In genomic region chr14:71651228-71651627, GRCh38 we compare ENCODE assay signal across 11 cellular contexts.
DNase-seq lines count a peak whose midpoint lies in the region; ATAC-seq and TF ChIP-seq lines count a peak whose summit lies in the region.
"Had no signal": no experiment of that assay in that cellular context is flagged by ENCODE, and none has a peak within 500 bp of the region (broad histone marks: within the 10 kb centered on the region; RNA-seq: fewer than 3 reads in every experiment).

No MANE protein-coding gene starts in this region.

- no peak overlapping the region for H3K4me3 ChIP-seq in Jurkat, Clone E6-1 (ENCODE audit: low read length)
- H3K4me3 ChIP-seq in coronary artery (peak overlapping the region; percentile 43), left lung (no peak overlapping the region), psoas muscle (no peak overlapping the region)

- H3K4me1 ChIP-seq in left lung (peaks cover 0 to 3% of the 10 kb centered on the region in 2 donors), psoas muscle (no peaks in the 10 kb centered on the region)

- peak; percentile 55 for DNase-seq in A172 (ENCODE audit: low spot score)
- DNase-seq in Jurkat, Clone E6-1 (ENCODE audit: low read depth, low spot score): peak; percentile 11
- no peak for DNase-seq in coronary artery (ENCODE audit: low spot score)
- DNase-seq in left lung: no peak
- no peak for DNase-seq in psoas muscle
- DNase-seq in activated CD4-positive, alpha-beta T cell treated with anti-CD3 and anti-CD28 coated beads, Interleukin-2, amount 50 U/mL, for 4 hours: no peak
- no peak for DNase-seq in iPS-NIHi11 (ENCODE audit: low spot score)
- no peak for DNase-seq in NK-92 (lab: John Stamatoyannopoulos, UW; ENCODE audit: unreplicated experiment)
- DNase-seq: BE2C; NCI-H1694 treated with DMSO at 0.1 percent for 48 hours; stimulated activated CD4-positive, alpha-beta T cell treated with anti-CD3 and anti-CD28 coated beads, Interleukin-2, amount 100 ng/mL, for 48 hours had no signal

- 7 to 13% (median 11%) methylated on average over 1 of the region's 1 CpG for WGBS in psoas muscle, 3 donors

- TF ChIP-seq CTCF in coronary artery (IDR thresholded peaks at IDR 0.05): no peak
- TF ChIP-seq CTCF in left lung (IDR thresholded peaks at IDR 0.05): no peak
- no peak for TF ChIP-seq CTCF in psoas muscle (IDR thresholded peaks at IDR 0.05)

- H3K27ac ChIP-seq in coronary artery (peak overlapping the region; percentile 66 to 90), left lung (peak overlapping the region in 1 of 2 donors; percentile 60), psoas muscle (no peak overlapping the region)

- H3K36me3 ChIP-seq in left lung (peaks cover 0 to 15% of the 10 kb centered on the region in 2 donors), psoas muscle (ENCODE audit: insufficient read depth in 1 of 2, low read depth in 1 of 2) (no peaks in the 10 kb centered on the region)
- H3K36me3 ChIP-seq: BE2C had no signal

- H3K9me3 ChIP-seq in left lung (peaks cover 0 to 19% of the 10 kb centered on the region in 2 donors), psoas muscle (peaks cover 15% of the 10 kb centered on the region)
- H3K9me3 ChIP-seq: BE2C had no signal

- intact Hi-C loops in left lung (cut with DNase I) (no loop called here), psoas muscle (cut with DNase I) (no loop called here)

- no peaks in the 10 kb centered on the region for H3K27me3 ChIP-seq in left lung
- H3K27me3 ChIP-seq in psoas muscle (ENCODE audit: insufficient read depth in 3 of 3, low read length in 2 of 3): no peaks in the 10 kb centered on the region
- H3K27me3 ChIP-seq: BE2C had no signal

- ATAC-seq in left lung (peak; percentile 21), psoas muscle (no peak)

Comparison
In these comparisons a context has a peak if more than half of its experiments do, and no peak if none do; other contexts are left out.
1. DNase-seq: peak in A172 (single experiment) and Jurkat, Clone E6-1 (single experiment); none in coronary artery (single experiment), left lung (0 of 2), psoas muscle (0 of 2), activated CD4-positive, alpha-beta T cell treated with anti-CD3 and anti-CD28 coated beads, Interleukin-2, amount 50 U/mL, for 4 hours (0 of 2), iPS-NIHi11 (single experiment) and NK-92 (single experiment).